Comparison of ENCODE assay signal across 1 cellular context in the genomic region with DNA sequence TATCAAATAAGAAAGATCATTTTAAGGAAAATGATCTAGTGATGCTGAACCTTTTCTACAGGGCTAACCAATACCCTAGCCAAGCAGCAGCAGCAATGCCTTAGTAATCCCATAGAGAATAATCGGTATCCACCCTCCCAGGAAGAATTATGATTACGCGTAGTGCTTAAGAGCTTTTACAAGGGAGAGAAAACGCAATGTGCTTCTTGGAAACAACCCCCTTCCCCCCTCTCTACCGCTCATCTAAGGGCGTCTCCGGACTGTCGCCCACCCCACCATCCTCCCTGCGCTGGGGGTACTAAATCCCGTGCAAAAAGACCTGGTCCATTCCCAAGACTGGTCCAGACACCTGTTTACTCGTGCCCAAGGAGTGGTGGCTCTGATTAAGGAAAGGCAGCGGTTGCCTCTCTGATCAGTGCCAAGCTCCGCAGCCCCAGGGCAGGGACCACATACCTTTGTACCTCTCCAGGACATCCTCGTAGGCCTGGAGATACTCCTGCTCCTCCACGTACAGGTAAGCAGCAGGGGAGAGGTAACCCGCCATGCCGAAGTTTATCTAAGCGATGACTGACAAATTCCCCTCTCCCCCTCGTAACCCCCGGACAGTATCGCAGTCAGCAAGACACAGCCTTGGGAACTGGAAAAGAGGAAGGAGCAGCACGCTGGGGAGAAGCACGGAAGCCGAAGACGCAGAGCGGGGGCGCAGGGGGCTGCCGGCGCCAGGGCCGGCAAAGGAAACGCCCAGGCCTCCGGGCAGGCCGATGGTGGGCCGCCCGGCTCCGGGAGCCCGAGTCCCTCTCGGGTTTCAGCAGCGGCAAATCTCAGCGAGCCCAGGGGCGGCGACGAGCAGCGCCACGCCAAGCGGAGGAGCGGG.
TF ChIP-seq lines count a peak whose summit lies in the region.

No MANE protein-coding gene starts in this region.

TF ChIP-seq in HepG2, 621 proteins besides CTCF, POLR2A, EP300 and RAD21 (continued from another document and continues in another):
- no peak for TF ChIP-seq ZNF557 (CRISPR knock-in tag; IDR thresholded peaks at IDR 0.05)
- TF ChIP-seq ADNP (CRISPR knock-in tag; IDR thresholded peaks at IDR 0.05): 0 out of 2 replicates have a peak, but pooled peaks have one; percentile 20
- TF ChIP-seq MED13 (CRISPR knock-in tag; IDR thresholded peaks at IDR 0.05): no peak
- TF ChIP-seq PHF5A (CRISPR knock-in tag; IDR thresholded peaks at IDR 0.05; ENCODE audit: low read depth, unreplicated experiment): no peak
- 0 out of 2 replicates have a peak, but pooled peaks have one; percentile 20 for TF ChIP-seq ZNF678 (CRISPR knock-in tag; IDR thresholded peaks at IDR 0.05)
- TF ChIP-seq ZKSCAN8 (CRISPR knock-in tag; IDR thresholded peaks at IDR 0.05; ENCODE audit: borderline replicate concordance): no peak
- TF ChIP-seq TCF7 (IDR thresholded peaks at IDR 0.05; ENCODE audit: low read depth): no peak
- no peak for TF ChIP-seq ZNF274 (CRISPR knock-in tag; IDR thresholded peaks at IDR 0.05)
- peak; percentile 43; the same call in 1 of the 2 replicates for TF ChIP-seq ZBTB38 (CRISPR knock-in tag; IDR thresholded peaks at IDR 0.05)
- peak; percentile 34 for TF ChIP-seq ZEB1 (IDR thresholded peaks at IDR 0.05; ENCODE audit: insufficient replicate concordance, low read depth)
- no peak for TF ChIP-seq STAG1 (CRISPR knock-in tag; IDR thresholded peaks at IDR 0.05)
- TF ChIP-seq GABPB1 (CRISPR knock-in tag; IDR thresholded peaks at IDR 0.05): 0 out of 2 replicates have a peak, but pooled peaks have one; percentile 27
- TF ChIP-seq SMC3 (IDR thresholded peaks at IDR 0.05; ENCODE audit: low read length): no peak
- 0 out of 2 replicates have a peak, but pooled peaks have one; percentile 15 for TF ChIP-seq GATAD2A (CRISPR knock-in tag; IDR thresholded peaks at IDR 0.05)
- peak; percentile 37 for TF ChIP-seq ZNF781 (CRISPR knock-in tag; IDR thresholded peaks at IDR 0.05; ENCODE audit: borderline replicate concordance, not compliant biosample characterization)
- peak; percentile 22 for TF ChIP-seq TEAD3 (CRISPR knock-in tag; optimal IDR thresholded peaks at IDR 0.05; ENCODE audit: borderline replicate concordance)
- peak; percentile 43; the same call in 1 of the 2 replicates for TF ChIP-seq YEATS4 (CRISPR knock-in tag; IDR thresholded peaks at IDR 0.05; ENCODE audit: borderline replicate concordance)
- TF ChIP-seq, protein P1, sequence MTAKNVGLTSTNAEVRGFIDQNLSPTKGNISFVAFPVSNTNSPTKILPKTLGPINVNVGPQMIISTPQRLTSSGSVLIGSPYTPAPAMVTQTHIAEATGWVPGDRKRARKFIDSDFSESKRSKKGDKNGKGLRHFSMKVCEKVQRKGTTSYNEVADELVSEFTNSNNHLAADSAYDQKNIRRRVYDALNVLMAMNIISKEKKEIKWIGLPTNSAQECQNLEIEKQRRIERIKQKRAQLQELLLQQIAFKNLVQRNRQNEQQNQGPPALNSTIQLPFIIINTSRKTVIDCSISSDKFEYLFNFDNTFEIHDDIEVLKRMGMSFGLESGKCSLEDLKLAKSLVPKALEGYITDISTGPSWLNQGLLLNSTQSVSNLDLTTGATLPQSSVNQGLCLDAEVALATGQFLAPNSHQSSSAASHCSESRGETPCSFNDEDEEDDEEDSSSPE (CRISPR knock-in tag; IDR thresholded peaks at IDR 0.05): no peak
- no peak for TF ChIP-seq BRD4 (CRISPR knock-in tag; IDR thresholded peaks at IDR 0.05)
- TF ChIP-seq HIVEP1 (CRISPR knock-in tag; IDR thresholded peaks at IDR 0.05): no peak
- peak; percentile 25; the same call in 1 of the 2 replicates for TF ChIP-seq TBX2 (CRISPR knock-in tag; IDR thresholded peaks at IDR 0.05; ENCODE audit: borderline replicate concordance)
- TF ChIP-seq ZFP41 (CRISPR knock-in tag; IDR thresholded peaks at IDR 0.05; ENCODE audit: borderline replicate concordance): no peak
- no peak for TF ChIP-seq ZNF558 (CRISPR knock-in tag; IDR thresholded peaks at IDR 0.05; ENCODE audit: borderline replicate concordance)
- TF ChIP-seq ZNF138 (CRISPR knock-in tag; IDR thresholded peaks at IDR 0.05; ENCODE audit: low read depth): no peak
- TF ChIP-seq KMT2A (CRISPR knock-in tag; IDR thresholded peaks at IDR 0.05): peak; percentile 71
- no peak for TF ChIP-seq NFYB (CRISPR knock-in tag; IDR thresholded peaks at IDR 0.05)
- TF ChIP-seq, protein P2, sequence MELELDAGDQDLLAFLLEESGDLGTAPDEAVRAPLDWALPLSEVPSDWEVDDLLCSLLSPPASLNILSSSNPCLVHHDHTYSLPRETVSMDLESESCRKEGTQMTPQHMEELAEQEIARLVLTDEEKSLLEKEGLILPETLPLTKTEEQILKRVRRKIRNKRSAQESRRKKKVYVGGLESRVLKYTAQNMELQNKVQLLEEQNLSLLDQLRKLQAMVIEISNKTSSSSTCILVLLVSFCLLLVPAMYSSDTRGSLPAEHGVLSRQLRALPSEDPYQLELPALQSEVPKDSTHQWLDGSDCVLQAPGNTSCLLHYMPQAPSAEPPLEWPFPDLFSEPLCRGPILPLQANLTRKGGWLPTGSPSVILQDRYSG (CRISPR knock-in tag; IDR thresholded peaks at IDR 0.05): no peak
- TF ChIP-seq, protein P3, sequence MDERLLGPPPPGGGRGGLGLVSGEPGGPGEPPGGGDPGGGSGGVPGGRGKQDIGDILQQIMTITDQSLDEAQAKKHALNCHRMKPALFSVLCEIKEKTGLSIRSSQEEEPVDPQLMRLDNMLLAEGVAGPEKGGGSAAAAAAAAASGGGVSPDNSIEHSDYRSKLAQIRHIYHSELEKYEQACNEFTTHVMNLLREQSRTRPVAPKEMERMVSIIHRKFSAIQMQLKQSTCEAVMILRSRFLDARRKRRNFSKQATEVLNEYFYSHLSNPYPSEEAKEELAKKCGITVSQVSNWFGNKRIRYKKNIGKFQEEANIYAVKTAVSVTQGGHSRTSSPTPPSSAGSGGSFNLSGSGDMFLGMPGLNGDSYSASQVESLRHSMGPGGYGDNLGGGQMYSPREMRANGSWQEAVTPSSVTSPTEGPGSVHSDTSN (CRISPR knock-in tag; IDR thresholded peaks at IDR 0.05): no peak
- TF ChIP-seq, protein P4, sequence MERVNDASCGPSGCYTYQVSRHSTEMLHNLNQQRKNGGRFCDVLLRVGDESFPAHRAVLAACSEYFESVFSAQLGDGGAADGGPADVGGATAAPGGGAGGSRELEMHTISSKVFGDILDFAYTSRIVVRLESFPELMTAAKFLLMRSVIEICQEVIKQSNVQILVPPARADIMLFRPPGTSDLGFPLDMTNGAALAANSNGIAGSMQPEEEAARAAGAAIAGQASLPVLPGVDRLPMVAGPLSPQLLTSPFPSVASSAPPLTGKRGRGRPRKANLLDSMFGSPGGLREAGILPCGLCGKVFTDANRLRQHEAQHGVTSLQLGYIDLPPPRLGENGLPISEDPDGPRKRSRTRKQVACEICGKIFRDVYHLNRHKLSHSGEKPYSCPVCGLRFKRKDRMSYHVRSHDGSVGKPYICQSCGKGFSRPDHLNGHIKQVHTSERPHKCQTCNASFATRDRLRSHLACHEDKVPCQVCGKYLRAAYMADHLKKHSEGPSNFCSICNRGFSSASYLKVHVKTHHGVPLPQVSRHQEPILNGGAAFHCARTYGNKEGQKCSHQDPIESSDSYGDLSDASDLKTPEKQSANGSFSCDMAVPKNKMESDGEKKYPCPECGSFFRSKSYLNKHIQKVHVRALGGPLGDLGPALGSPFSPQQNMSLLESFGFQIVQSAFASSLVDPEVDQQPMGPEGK (CRISPR knock-in tag; IDR thresholded peaks at IDR 0.05): 0 out of 2 replicates have a peak, but pooled peaks have one; percentile 25
- TF ChIP-seq ZBTB7B (CRISPR knock-in tag; IDR thresholded peaks at IDR 0.05): peak; percentile 43; the same call in 1 of the 2 replicates
- TF ChIP-seq, protein P5, sequence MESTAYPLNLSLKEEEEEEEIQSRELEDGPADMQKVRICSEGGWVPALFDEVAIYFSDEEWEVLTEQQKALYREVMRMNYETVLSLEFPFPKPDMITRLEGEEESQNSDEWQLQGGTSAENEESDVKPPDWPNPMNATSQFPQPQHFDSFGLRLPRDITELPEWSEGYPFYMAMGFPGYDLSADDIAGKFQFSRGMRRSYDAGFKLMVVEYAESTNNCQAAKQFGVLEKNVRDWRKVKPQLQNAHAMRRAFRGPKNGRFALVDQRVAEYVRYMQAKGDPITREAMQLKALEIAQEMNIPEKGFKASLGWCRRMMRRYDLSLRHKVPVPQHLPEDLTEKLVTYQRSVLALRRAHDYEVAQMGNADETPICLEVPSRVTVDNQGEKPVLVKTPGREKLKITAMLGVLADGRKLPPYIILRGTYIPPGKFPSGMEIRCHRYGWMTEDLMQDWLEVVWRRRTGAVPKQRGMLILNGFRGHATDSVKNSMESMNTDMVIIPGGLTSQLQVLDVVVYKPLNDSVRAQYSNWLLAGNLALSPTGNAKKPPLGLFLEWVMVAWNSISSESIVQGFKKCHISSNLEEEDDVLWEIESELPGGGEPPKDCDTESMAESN (CRISPR knock-in tag; conservative IDR thresholded peaks at IDR 0.05): no peak; the same call in 1 of the 2 replicates
- TF ChIP-seq MXD4 (CRISPR knock-in tag; IDR thresholded peaks at IDR 0.05): no peak
- TF ChIP-seq SMAD1 (CRISPR knock-in tag; IDR thresholded peaks at IDR 0.05; ENCODE audit: borderline replicate concordance, low read depth): no peak
- no peak for TF ChIP-seq RORA (CRISPR knock-in tag; IDR thresholded peaks at IDR 0.05)
- TF ChIP-seq EEA1 (CRISPR knock-in tag; IDR thresholded peaks at IDR 0.05; ENCODE audit: borderline replicate concordance): no peak
- TF ChIP-seq DR1 (CRISPR knock-in tag; IDR thresholded peaks at IDR 0.05): no peak
- TF ChIP-seq, protein P6, sequence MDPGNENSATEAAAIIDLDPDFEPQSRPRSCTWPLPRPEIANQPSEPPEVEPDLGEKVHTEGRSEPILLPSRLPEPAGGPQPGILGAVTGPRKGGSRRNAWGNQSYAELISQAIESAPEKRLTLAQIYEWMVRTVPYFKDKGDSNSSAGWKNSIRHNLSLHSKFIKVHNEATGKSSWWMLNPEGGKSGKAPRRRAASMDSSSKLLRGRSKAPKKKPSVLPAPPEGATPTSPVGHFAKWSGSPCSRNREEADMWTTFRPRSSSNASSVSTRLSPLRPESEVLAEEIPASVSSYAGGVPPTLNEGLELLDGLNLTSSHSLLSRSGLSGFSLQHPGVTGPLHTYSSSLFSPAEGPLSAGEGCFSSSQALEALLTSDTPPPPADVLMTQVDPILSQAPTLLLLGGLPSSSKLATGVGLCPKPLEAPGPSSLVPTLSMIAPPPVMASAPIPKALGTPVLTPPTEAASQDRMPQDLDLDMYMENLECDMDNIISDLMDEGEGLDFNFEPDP (CRISPR knock-in tag; conservative IDR thresholded peaks at IDR 0.05): 0 out of 2 replicates have a peak, but pooled peaks have one; percentile 15
- no peak for TF ChIP-seq SMARCE1 (IDR thresholded peaks at IDR 0.05; ENCODE audit: borderline replicate concordance)
- no peak for TF ChIP-seq HMG20A (CRISPR knock-in tag; IDR thresholded peaks at IDR 0.05; ENCODE audit: borderline replicate concordance)
- TF ChIP-seq NCOA1 (CRISPR knock-in tag; IDR thresholded peaks at IDR 0.05): no peak
- TF ChIP-seq GLI4 (CRISPR knock-in tag; IDR thresholded peaks at IDR 0.05; ENCODE audit: borderline replicate concordance): 0 out of 2 replicates have a peak, but pooled peaks have one; percentile 31
- no peak for TF ChIP-seq KDM1A (CRISPR knock-in tag; IDR thresholded peaks at IDR 0.05)
- peak; percentile 56 for TF ChIP-seq ZFY (CRISPR knock-in tag; IDR thresholded peaks at IDR 0.05)
- TF ChIP-seq RBM39 (IDR thresholded peaks at IDR 0.05; ENCODE audit: low read depth, low read length, poor library complexity, severe bottlenecking): peak; percentile 24
- TF ChIP-seq ZNF501 (CRISPR knock-in tag; IDR thresholded peaks at IDR 0.05): peak; percentile 29; the same call in 1 of the 2 replicates
- TF ChIP-seq, protein P7, sequence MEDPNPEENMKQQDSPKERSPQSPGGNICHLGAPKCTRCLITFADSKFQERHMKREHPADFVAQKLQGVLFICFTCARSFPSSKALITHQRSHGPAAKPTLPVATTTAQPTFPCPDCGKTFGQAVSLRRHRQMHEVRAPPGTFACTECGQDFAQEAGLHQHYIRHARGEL (CRISPR knock-in tag; IDR thresholded peaks at IDR 0.05): no peak
- TF ChIP-seq BRCA1 (CRISPR knock-in tag; IDR thresholded peaks at IDR 0.05): no peak
- TF ChIP-seq HNRNPUL1 (IDR thresholded peaks at IDR 0.05; ENCODE audit: low read depth, low read length): no peak
- TF ChIP-seq BHLHE40 (IDR thresholded peaks at IDR 0.05; ENCODE audit: low read length): no peak
- TF ChIP-seq HOXA9 (CRISPR knock-in tag; IDR thresholded peaks at IDR 0.05; ENCODE audit: borderline replicate concordance): no peak
- TF ChIP-seq ZNF335 (CRISPR knock-in tag; IDR thresholded peaks at IDR 0.05): 0 out of 2 replicates have a peak, but pooled peaks have one; percentile 14
- no peak for TF ChIP-seq TBP (CRISPR knock-in tag; IDR thresholded peaks at IDR 0.05)
- TF ChIP-seq KDM2A (CRISPR knock-in tag; IDR thresholded peaks at IDR 0.05; ENCODE audit: borderline replicate concordance, low read depth): peak; percentile 31; the same call in 1 of the 2 replicates
- TF ChIP-seq ZBTB21 (CRISPR knock-in tag; IDR thresholded peaks at IDR 0.05): no peak
- no peak for TF ChIP-seq CBFB (CRISPR knock-in tag; IDR thresholded peaks at IDR 0.05)
- TF ChIP-seq ZNF670 (CRISPR knock-in tag; IDR thresholded peaks at IDR 0.05; ENCODE audit: borderline replicate concordance): no peak
- TF ChIP-seq ZNF547 (CRISPR knock-in tag; IDR thresholded peaks at IDR 0.05): no peak
- TF ChIP-seq TAF1 (CRISPR knock-in tag; IDR thresholded peaks at IDR 0.05): 0 out of 2 replicates have a peak, but pooled peaks have one; percentile 35
- TF ChIP-seq, protein P8, sequence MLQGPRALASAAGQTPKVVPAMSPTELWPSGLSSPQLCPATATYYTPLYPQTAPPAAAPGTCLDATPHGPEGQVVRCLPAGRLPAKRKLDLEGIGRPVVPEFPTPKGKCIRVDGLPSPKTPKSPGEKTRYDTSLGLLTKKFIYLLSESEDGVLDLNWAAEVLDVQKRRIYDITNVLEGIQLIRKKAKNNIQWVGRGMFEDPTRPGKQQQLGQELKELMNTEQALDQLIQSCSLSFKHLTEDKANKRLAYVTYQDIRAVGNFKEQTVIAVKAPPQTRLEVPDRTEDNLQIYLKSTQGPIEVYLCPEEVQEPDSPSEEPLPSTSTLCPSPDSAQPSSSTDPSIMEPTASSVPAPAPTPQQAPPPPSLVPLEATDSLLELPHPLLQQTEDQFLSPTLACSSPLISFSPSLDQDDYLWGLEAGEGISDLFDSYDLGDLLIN (CRISPR knock-in tag; IDR thresholded peaks at IDR 0.05; ENCODE audit: borderline replicate concordance): no peak
- TF ChIP-seq, protein P9, sequence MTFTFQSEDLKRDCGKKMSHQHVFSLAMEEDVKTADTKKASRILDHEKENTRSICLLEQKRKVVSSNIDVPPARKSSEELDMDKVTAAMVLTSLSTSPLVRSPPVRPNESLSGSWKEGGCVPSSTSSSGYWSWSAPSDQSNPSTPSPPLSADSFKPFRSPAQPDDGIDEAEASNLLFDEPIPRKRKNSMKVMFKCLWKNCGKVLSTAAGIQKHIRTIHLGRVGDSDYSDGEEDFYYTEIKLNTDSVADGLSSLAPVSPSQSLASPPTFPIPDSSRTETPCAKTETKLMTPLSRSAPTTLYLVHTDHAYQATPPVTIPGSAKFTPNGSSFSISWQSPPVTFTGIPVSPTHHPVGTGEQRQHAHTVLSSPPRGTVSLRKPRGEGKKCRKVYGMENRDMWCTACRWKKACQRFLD (CRISPR knock-in tag; IDR thresholded peaks at IDR 0.05; ENCODE audit: borderline replicate concordance): no peak
